ENCODE assay signal across 9 cellular contexts in the genomic region with DNA sequence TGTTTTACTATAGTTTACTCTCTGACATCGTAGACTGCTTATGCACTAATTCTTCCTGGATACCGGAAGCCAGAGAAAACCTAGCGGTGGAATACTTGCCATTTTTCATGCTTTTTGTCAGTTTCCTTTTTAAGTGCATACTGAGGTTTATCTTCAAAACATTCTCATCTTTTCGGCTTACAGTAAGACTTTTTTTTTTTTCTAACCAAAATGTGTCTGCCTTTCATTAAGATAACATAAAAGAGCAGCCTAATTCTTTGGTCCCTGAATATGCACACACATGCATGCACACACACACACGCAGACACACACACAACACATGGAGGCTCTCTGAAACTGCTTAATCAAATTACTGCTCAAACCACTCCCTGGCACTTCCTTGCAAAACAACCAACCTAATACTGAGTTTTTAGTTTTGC. TPM values are rescaled to one million over a fixed set of nuclear protein-coding genes. Genes with fewer than 3 reads are reported as not detected.
DNase-seq lines count a peak whose midpoint lies in the region; ATAC-seq and TF ChIP-seq lines count a peak whose summit lies in the region.
"Had no signal": no experiment of that assay in that cellular context is flagged by ENCODE, and none has a peak within 500 bp of the region (broad histone marks: within the 10 kb centered on the region; RNA-seq: fewer than 3 reads in every experiment).

No MANE protein-coding gene starts in this region.

- H3K9me3 Mint-ChIP-seq in activated naive CD4-positive, alpha-beta T cell treated with anti-CD3 and anti-CD28 coated beads, Interleukin-2, amount 10 ng/mL, durations not matched to agents 7 days and 5 days, result no peaks in the 10 kb centered on the region

- 27% methylated on average over 5 of the region's 5 CpGs for WGBS in hepatocyte (ENCODE audit: low lambda C conversion rate, missing lambda C conversion rate)

- peaks cover 16% of the 10 kb centered on the region for H3K36me3 Mint-ChIP-seq in activated naive CD4-positive, alpha-beta T cell treated with anti-CD3 and anti-CD28 coated beads, Interleukin-2, amount 10 ng/mL, durations not matched to agents 7 days and 5 days

- H3K9me3 ChIP-seq in hepatocyte (ENCODE audit: low read depth) (no peaks in the 10 kb centered on the region), subcutaneous abdominal adipose tissue (ENCODE audit: control insufficient read depth in 5 of 5, low read length in 5 of 5) (no peaks in the 10 kb centered on the region)

- H3K4me2 ChIP-seq in hepatocyte, result peak overlapping the region; percentile 82

- no peaks in the 10 kb centered on the region for H3K27me3 ChIP-seq in hepatocyte
- no peaks in the 10 kb centered on the region for H3K27me3 ChIP-seq in subcutaneous abdominal adipose tissue (ENCODE audit: control insufficient read depth in 5 of 5, insufficient read depth in 4 of 5, low read length in 5 of 5)

- H3K9me2 ChIP-seq in hepatocyte (replicated peaks; ENCODE audit: insufficient read depth), result no peaks in the 10 kb centered on the region

- H3K4me3 ChIP-seq in hepatocyte (peak overlapping the region; percentile 73), subcutaneous abdominal adipose tissue (ENCODE audit: low read depth in 1 of 5, low read length in 5 of 5) (peak overlapping the region; percentile 75 to 84 (median 79))

- CTCF ChIA-PET in activated naive CD4-positive, alpha-beta T cell treated with anti-CD3 and anti-CD28 coated beads, Interleukin-2, amount 10 ng/mL, durations not matched to agents 7 days and 5 days (lab: Charles Lee), result no interaction called here

- H4K20me1 ChIP-seq in hepatocyte (ENCODE audit: insufficient read depth, poor library complexity, severe bottlenecking), result peaks cover 8% of the 10 kb centered on the region

- H3K36me3 ChIP-seq in hepatocyte (replicated peaks; ENCODE audit: insufficient read depth, low read depth), result no peaks in the 10 kb centered on the region
- H3K36me3 ChIP-seq in subcutaneous abdominal adipose tissue (ENCODE audit: control insufficient read depth in 5 of 5, insufficient read depth in 5 of 5, low read length in 5 of 5), result peaks cover 0 to 3% (median 0%) of the 10 kb centered on the region in 5 donors

- H3K4me1 ChIP-seq in hepatocyte (ENCODE audit: insufficient read depth), result peaks cover 10% of the 10 kb centered on the region
- H3K4me1 ChIP-seq in subcutaneous abdominal adipose tissue (ENCODE audit: control insufficient read depth in 5 of 5, insufficient read depth in 5 of 5, low read length in 5 of 5), result peaks cover 0 to 21% (median 17%) of the 10 kb centered on the region in 5 donors

- H3K4me3 Mint-ChIP-seq in activated naive CD4-positive, alpha-beta T cell treated with anti-CD3 and anti-CD28 coated beads, Interleukin-2, amount 10 ng/mL, durations not matched to agents 7 days and 5 days, result peak overlapping the region; percentile 92

- peak overlapping the region; percentile 81 for H3K27ac ChIP-seq in VCaP
- peak overlapping the region; percentile 17 for H3K27ac ChIP-seq in hepatocyte
- no peak overlapping the region for H3K27ac ChIP-seq in subcutaneous abdominal adipose tissue (ENCODE audit: low read depth, low read length)
- H3K27ac ChIP-seq: epithelial cell of prostate had no signal

- no peak overlapping the region for H2AFZ ChIP-seq in hepatocyte

- peak; percentile 28 for DNase-seq in activated naive CD4-positive, alpha-beta T cell treated with anti-CD3 and anti-CD28 coated beads, Interleukin-2, amount 10 ng/mL, durations not matched to agents 7 days and 5 days
- DNase-seq in activated naive CD4-positive, alpha-beta T cell (lab: John Stamatoyannopoulos, UW), result no peak
- DNase-seq in hepatocyte (ENCODE audit: low spot score), result no peak
- no peak for DNase-seq in activated effector memory CD4-positive, alpha-beta T cell treated with anti-CD3 and anti-CD28 coated beads, Interleukin-2, amount 50 U/mL, for 16 hours

- no peaks in the 10 kb centered on the region for H3K27me3 Mint-ChIP-seq in activated naive CD4-positive, alpha-beta T cell treated with anti-CD3 and anti-CD28 coated beads, Interleukin-2, amount 10 ng/mL, durations not matched to agents 7 days and 5 days

- TF ChIP-seq CTCF in VCaP (conservative IDR thresholded peaks at IDR 0.05) (no peak), hepatocyte (IDR thresholded peaks at IDR 0.05; ENCODE audit: poor library complexity) (no peak)

- peak overlapping the region in 4 of 5 donors; percentile 71 to 86 (median 82) for H3K9ac ChIP-seq in subcutaneous abdominal adipose tissue (ENCODE audit: low read length in 5 of 5)

- ATAC-seq in HG03457 (IDR thresholded peaks at IDR 0.05; ENCODE audit: unreplicated experiment) (no peak), GM21825 (IDR thresholded peaks at IDR 0.05; ENCODE audit: unreplicated experiment) (no peak)

- H3K27ac Mint-ChIP-seq in activated naive CD4-positive, alpha-beta T cell treated with anti-CD3 and anti-CD28 coated beads, Interleukin-2, amount 10 ng/mL, durations not matched to agents 7 days and 5 days, result peak overlapping the region; percentile 90

- H3K4me1 Mint-ChIP-seq in activated naive CD4-positive, alpha-beta T cell treated with anti-CD3 and anti-CD28 coated beads, Interleukin-2, amount 10 ng/mL, durations not matched to agents 7 days and 5 days, result peaks cover 41% of the 10 kb centered on the region

- H3K79me2 ChIP-seq in hepatocyte, result peaks cover 60% of the 10 kb centered on the region

RNA-seq across cellular contexts. Expression of a gene that starts 1.3 kb away (rescaled TPM):
- total RNA-seq in hepatocyte, result 10.5 and 14.7 TPM in 2 replicates
- polyA plus RNA-seq in hepatocyte, result 6.1 and 6.4 TPM in 2 replicates
